Comparison of ENCODE assay signal across 17 cellular contexts in the genomic region with DNA sequence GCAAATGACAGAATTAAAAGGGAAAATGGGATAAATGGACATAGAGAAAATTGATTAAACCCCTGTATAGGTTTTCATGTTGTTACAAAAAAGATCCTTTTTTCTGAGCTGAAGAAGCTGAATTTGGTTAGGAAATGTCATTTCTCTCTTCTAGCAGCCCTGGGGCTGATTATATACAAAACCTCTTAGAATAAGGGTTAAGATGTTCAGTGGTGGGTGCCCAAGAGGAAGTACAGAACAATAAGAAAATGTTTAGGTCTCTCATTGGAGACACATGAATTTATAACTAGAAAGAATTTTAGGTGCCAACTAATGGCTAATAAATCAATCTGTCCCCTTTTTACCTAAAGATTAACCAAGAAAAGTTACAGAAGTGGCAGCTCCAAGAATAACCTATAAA. TPM values are rescaled to one million over a fixed set of nuclear protein-coding genes. Genes with fewer than 3 reads are reported as not detected.
DNase-seq lines count a peak whose midpoint lies in the region; ATAC-seq and TF ChIP-seq lines count a peak whose summit lies in the region.
"Had no signal": no experiment of that assay in that cellular context is flagged by ENCODE, and none has a peak within 500 bp of the region (broad histone marks: within the 10 kb centered on the region; RNA-seq: fewer than 3 reads in every experiment).

No MANE protein-coding gene starts in this region.

- H3K36me3 Mint-ChIP-seq in activated naive CD4-positive, alpha-beta T cell treated with anti-CD3 and anti-CD28 coated beads, Interleukin-2, amount 50 U/mL, for 24 hours: peaks cover 2% of the 10 kb centered on the region
- peaks cover 4% of the 10 kb centered on the region for H3K36me3 Mint-ChIP-seq in activated naive CD8-positive, alpha-beta T cell
- H3K36me3 Mint-ChIP-seq in stimulated activated naive B cell treated with anti-CD40 and anti-IgM and Interleukin-4, amounts not matched to agents 10 μg/mL and 1 μg/mL and 100 μg/mL, for 72 hours: peaks cover 6 to 15% of the 10 kb centered on the region in 2 donors
- H3K36me3 Mint-ChIP-seq in CD14-positive monocyte: peaks cover 0 to 4% of the 10 kb centered on the region in 2 donors

- H3K27me3 Mint-ChIP-seq in activated naive CD4-positive, alpha-beta T cell treated with anti-CD3 and anti-CD28 coated beads, Interleukin-2, amount 50 U/mL, for 24 hours: no peaks in the 10 kb centered on the region
- H3K27me3 Mint-ChIP-seq in activated naive CD8-positive, alpha-beta T cell: no peaks in the 10 kb centered on the region
- H3K27me3 Mint-ChIP-seq in stimulated activated naive B cell treated with anti-CD40 and anti-IgM and Interleukin-4, amounts not matched to agents 10 μg/mL and 1 μg/mL and 100 μg/mL, for 72 hours: no peaks in the 10 kb centered on the region
- no peaks in the 10 kb centered on the region for H3K27me3 Mint-ChIP-seq in CD14-positive monocyte (ENCODE audit: low read depth in 3 of 3)

- H3K27ac Mint-ChIP-seq in activated naive CD4-positive, alpha-beta T cell treated with anti-CD3 and anti-CD28 coated beads, Interleukin-2, amount 50 U/mL, for 24 hours: no peak overlapping the region
- H3K27ac Mint-ChIP-seq in activated naive CD8-positive, alpha-beta T cell: peak overlapping the region; percentile 34
- peak overlapping the region; percentile 76 for H3K27ac Mint-ChIP-seq in stimulated activated naive B cell treated with anti-CD40 and anti-IgM and Interleukin-4, amounts not matched to agents 10 μg/mL and 1 μg/mL and 100 μg/mL, for 72 hours
- H3K27ac Mint-ChIP-seq in CD14-positive monocyte: peak overlapping the region in 3 of 7 donors; percentile 36 to 84 (median 43)

- intact Hi-C loops in CD14-positive monocyte (cut with micrococcal nuclease): no loop called here

- peak overlapping the region; percentile 47 for H3K4me3 Mint-ChIP-seq in activated naive CD4-positive, alpha-beta T cell treated with anti-CD3 and anti-CD28 coated beads, Interleukin-2, amount 50 U/mL, for 24 hours
- H3K4me3 Mint-ChIP-seq in activated naive CD8-positive, alpha-beta T cell: peak overlapping the region; percentile 35
- no peak overlapping the region for H3K4me3 Mint-ChIP-seq in stimulated activated naive B cell treated with anti-CD40 and anti-IgM and Interleukin-4, amounts not matched to agents 10 μg/mL and 1 μg/mL and 100 μg/mL, for 72 hours
- no peak overlapping the region for H3K4me3 Mint-ChIP-seq in CD14-positive monocyte

- DNase-seq in activated naive CD4-positive, alpha-beta T cell (lab: John Stamatoyannopoulos, UW): no peak
- peak; percentile 39 for DNase-seq in NAMALWA (ENCODE audit: low spot score)
- no peak for DNase-seq in stimulated activated naive B cell treated with anti-CD40 and anti-IgM and Interleukin-4, amounts not matched to agents 10 μg/mL and 1 μg/mL and 100 μg/mL, for 72 hours
- no peak for DNase-seq in CD14-positive monocyte (ENCODE audit: low spot score)
- DNase-seq: activated T-cell treated with anti-CD3 and anti-CD28 coated beads for 4 hours; gastrocnemius medialis; HCEC 1CT; NCI-H1048; ovary; sigmoid colon; stimulated activated CD4-positive, alpha-beta T cell treated with anti-CD3 and anti-CD28 coated beads, Interleukin-2, amount 100 ng/mL, for 24 hours; SW 1271 had no signal

- H3K9me3 Mint-ChIP-seq in activated naive CD4-positive, alpha-beta T cell treated with anti-CD3 and anti-CD28 coated beads, Interleukin-2, amount 50 U/mL, for 24 hours: no peaks in the 10 kb centered on the region
- H3K9me3 Mint-ChIP-seq in activated naive CD8-positive, alpha-beta T cell (ENCODE audit: low read depth): no peaks in the 10 kb centered on the region
- H3K9me3 Mint-ChIP-seq in stimulated activated naive B cell treated with anti-CD40 and anti-IgM and Interleukin-4, amounts not matched to agents 10 μg/mL and 1 μg/mL and 100 μg/mL, for 72 hours: peaks cover 3 to 4% of the 10 kb centered on the region in 2 donors
- H3K9me3 Mint-ChIP-seq in CD14-positive monocyte: no peaks in the 10 kb centered on the region

- no peak for TF ChIP-seq CTCF in CD14-positive monocyte (IDR thresholded peaks at IDR 0.05)

- ATAC-seq in stimulated activated naive B cell treated with anti-CD40 and anti-IgM and Interleukin-4, amounts not matched to agents 10 μg/mL and 1 μg/mL and 100 μg/mL, for 72 hours (replicated peaks): no peak
- ATAC-seq in HG03139 (IDR thresholded peaks at IDR 0.05; ENCODE audit: unreplicated experiment): no peak
- ATAC-seq in HG02885 (IDR thresholded peaks at IDR 0.05; ENCODE audit: poor library complexity, unreplicated experiment): no peak
- ATAC-seq: gastrocnemius medialis, left lobe of liver had no signal

- peaks cover 78% of the 10 kb centered on the region for H3K4me1 Mint-ChIP-seq in activated naive CD4-positive, alpha-beta T cell treated with anti-CD3 and anti-CD28 coated beads, Interleukin-2, amount 50 U/mL, for 24 hours
- peaks cover 71% of the 10 kb centered on the region for H3K4me1 Mint-ChIP-seq in activated naive CD8-positive, alpha-beta T cell (ENCODE audit: low read depth)
- peaks cover 39 to 82% of the 10 kb centered on the region in 2 donors for H3K4me1 Mint-ChIP-seq in stimulated activated naive B cell treated with anti-CD40 and anti-IgM and Interleukin-4, amounts not matched to agents 10 μg/mL and 1 μg/mL and 100 μg/mL, for 72 hours
- peaks cover 67% of the 10 kb centered on the region for H3K4me1 Mint-ChIP-seq in CD14-positive monocyte

RNA-seq across cellular contexts. Expression of a gene that starts 14.2 kb away (rescaled TPM):
- 10 to 100 TPM; 12.3 to 12.8 TPM for polyA plus RNA-seq in CD14-positive monocyte

RNA-seq across cellular contexts. Expression of a gene that starts 14.7 kb away (rescaled TPM):
- polyA plus RNA-seq in CD14-positive monocyte: 1 to 10 TPM; 4.5 to 6.4 TPM

Comparison
In these comparisons a context has a peak if more than half of its experiments do, and no peak if none do; other contexts are left out.
1. H3K4me3 Mint-ChIP-seq: peak in activated naive CD4-positive, alpha-beta T cell treated with anti-CD3 and anti-CD28 coated beads, Interleukin-2, amount 50 U/mL, for 24 hours (single experiment) and activated naive CD8-positive, alpha-beta T cell (single experiment); none in stimulated activated naive B cell treated with anti-CD40 and anti-IgM and Interleukin-4, amounts not matched to agents 10 μg/mL and 1 μg/mL and 100 μg/mL, for 72 hours (0 of 2) and CD14-positive monocyte (0 of 2).